In genomic region chr11:68762481-68762880, GRCh38 we compare ENCODE assay signal across 1 cellular context.
TF ChIP-seq lines count a peak whose summit lies in the region.

No MANE protein-coding gene starts in this region.

TF ChIP-seq in H1, 55 proteins besides CTCF, POLR2A, EP300 and RAD21:
- no peak for TF ChIP-seq CHD2 (IDR thresholded peaks at IDR 0.05; ENCODE audit: low read length)
- no peak for TF ChIP-seq JUN (IDR thresholded peaks at IDR 0.05; ENCODE audit: low read depth, low read length)
- TF ChIP-seq RXRA (IDR thresholded peaks at IDR 0.05; ENCODE audit: insufficient read depth, low read depth, low read length) = no peak
- TF ChIP-seq YY1 (IDR thresholded peaks at IDR 0.05; ENCODE audit: low read depth, low read length) = no peak
- no peak for TF ChIP-seq GABPA (IDR thresholded peaks at IDR 0.05; ENCODE audit: borderline replicate concordance, insufficient read depth, low read length)
- TF ChIP-seq KDM4A (IDR thresholded peaks at IDR 0.05; ENCODE audit: low read depth, low read length, severe bottlenecking) = no peak
- TF ChIP-seq ATF2 (IDR thresholded peaks at IDR 0.05; ENCODE audit: low read length) = no peak
- TF ChIP-seq CTBP2 (IDR thresholded peaks at IDR 0.05; ENCODE audit: borderline replicate concordance, insufficient read depth, insufficient read length, low read length) = no peak
- TF ChIP-seq TCF12 (IDR thresholded peaks at IDR 0.05; ENCODE audit: low read depth, low read length) = no peak
- TF ChIP-seq SIRT6 (IDR thresholded peaks at IDR 0.05; ENCODE audit: low read length) = no peak
- TF ChIP-seq TEAD4 (IDR thresholded peaks at IDR 0.05; ENCODE audit: low read depth, low read length) = no peak
- TF ChIP-seq CBX5 (IDR thresholded peaks at IDR 0.05; ENCODE audit: low read depth, low read length) = no peak
- TF ChIP-seq, protein P1, sequence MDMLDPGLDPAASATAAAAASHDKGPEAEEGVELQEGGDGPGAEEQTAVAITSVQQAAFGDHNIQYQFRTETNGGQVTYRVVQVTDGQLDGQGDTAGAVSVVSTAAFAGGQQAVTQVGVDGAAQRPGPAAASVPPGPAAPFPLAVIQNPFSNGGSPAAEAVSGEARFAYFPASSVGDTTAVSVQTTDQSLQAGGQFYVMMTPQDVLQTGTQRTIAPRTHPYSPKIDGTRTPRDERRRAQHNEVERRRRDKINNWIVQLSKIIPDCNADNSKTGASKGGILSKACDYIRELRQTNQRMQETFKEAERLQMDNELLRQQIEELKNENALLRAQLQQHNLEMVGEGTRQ (IDR thresholded peaks at IDR 0.05; ENCODE audit: low read length) = no peak
